In the genomic region with DNA sequence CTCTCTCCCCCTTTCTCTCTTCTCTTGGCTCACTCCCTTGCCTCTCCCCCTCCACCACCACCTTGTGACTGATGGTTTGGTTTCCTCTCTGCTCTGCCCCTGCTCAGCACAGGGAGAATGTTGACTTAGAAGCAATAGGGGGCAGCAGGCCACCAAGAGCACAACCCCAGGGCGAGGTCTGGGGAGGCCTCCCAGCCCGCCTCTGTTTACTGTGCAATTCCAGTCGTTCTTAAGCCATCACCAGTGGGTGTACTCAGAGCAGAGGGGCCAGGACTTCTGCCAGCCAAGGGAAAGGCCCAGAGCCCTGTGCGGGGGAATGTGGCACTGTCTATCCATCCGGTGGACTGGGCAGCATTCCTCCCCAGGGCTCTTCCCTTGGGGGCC, we compare ENCODE assay signal across 13 cellular contexts. TPM values are rescaled to one million over a fixed set of nuclear protein-coding genes. Genes with fewer than 3 reads are reported as not detected.
DNase-seq lines count a peak whose midpoint lies in the region; TF ChIP-seq lines count a peak whose summit lies in the region.
"Had no signal": no experiment of that assay in that cellular context is flagged by ENCODE, and none has a peak within 500 bp of the region (broad histone marks: within the 10 kb centered on the region; RNA-seq: fewer than 3 reads in every experiment).

No MANE protein-coding gene starts in this region.

- H2AK5ac ChIP-seq in trophoblast cell (ENCODE audit: low read length): no peak overlapping the region

- no peak overlapping the region for H3K4me2 ChIP-seq in trophoblast cell (ENCODE audit: low read length)

- H3K4me3 Mint-ChIP-seq in endodermal cell (no peak overlapping the region), MCF 10A (ENCODE audit: unreplicated experiment) (no peak overlapping the region)
- H3K4me3 Mint-ChIP-seq: memory B cell had no signal

- H3K79me2 ChIP-seq in trophoblast cell (ENCODE audit: control insufficient read depth, insufficient read depth, low read length, poor library complexity): peaks cover 4% of the 10 kb centered on the region

- peaks cover 16% of the 10 kb centered on the region for H3K4me1 Mint-ChIP-seq in endodermal cell
- peaks cover 18% of the 10 kb centered on the region for H3K4me1 Mint-ChIP-seq in MCF 10A (ENCODE audit: insufficient read depth, unreplicated experiment)

- H3K18ac ChIP-seq in trophoblast cell (ENCODE audit: low read length): no peak overlapping the region

- no peak overlapping the region for H3K4ac ChIP-seq in trophoblast cell (ENCODE audit: low read depth, low read length)

- TF ChIP-seq CTCF in GM06990 (IDR thresholded peaks at IDR 0.05; ENCODE audit: insufficient read depth, low read length, poor library complexity, severe bottlenecking) (peak; percentile 3), NB4 (IDR thresholded peaks at IDR 0.05; ENCODE audit: low read depth, low read length) (no peak), endodermal cell (conservative IDR thresholded peaks at IDR 0.05) (peak; percentile 47), tibial artery (IDR thresholded peaks at IDR 0.05) (no peak), WERI-Rb-1 (IDR thresholded peaks at IDR 0.05; ENCODE audit: low read depth, low read length) (no peak), MCF 10A (IDR thresholded peaks at IDR 0.05; ENCODE audit: unreplicated experiment) (no peak)

- no peak overlapping the region for H2BK12ac ChIP-seq in trophoblast cell (ENCODE audit: low read length)

- no peak overlapping the region for H2AFZ ChIP-seq in trophoblast cell (ENCODE audit: insufficient read depth, low read length, poor library complexity)

- H3K36me3 ChIP-seq in GM06990 (ENCODE audit: control insufficient read depth, insufficient read depth, low read length) (no peaks in the 10 kb centered on the region), endodermal cell (ENCODE audit: control insufficient read depth, insufficient read depth, low read length) (no peaks in the 10 kb centered on the region), trophoblast cell (ENCODE audit: control insufficient read depth in 1 of 2, insufficient read depth in 2 of 2, low read length in 2 of 2) (no peaks in the 10 kb centered on the region), tibial artery (no peaks in the 10 kb centered on the region), WERI-Rb-1 (peaks cover 3% of the 10 kb centered on the region; the same call in 1 of the 2 replicates)

- H3K27ac ChIP-seq in endodermal cell (ENCODE audit: low read depth, low read length): no peak overlapping the region
- H3K27ac ChIP-seq in trophoblast cell (ENCODE audit: low read depth, low read length): peak overlapping the region; percentile 45
- no peak overlapping the region for H3K27ac ChIP-seq in tibial artery
- H3K27ac ChIP-seq in WERI-Rb-1: no peak overlapping the region
- H3K27ac ChIP-seq: psoas muscle had no signal

- no peaks in the 10 kb centered on the region for H3K4me1 ChIP-seq in endodermal cell (ENCODE audit: control insufficient read depth, insufficient read depth, low read length)
- peaks cover 16 to 17% of the 10 kb centered on the region in 2 experiments for H3K4me1 ChIP-seq in trophoblast cell (ENCODE audit: control insufficient read depth in 1 of 2, insufficient read depth in 2 of 2, low read length in 2 of 2)
- peaks cover 0 to 4% (median 3%) of the 10 kb centered on the region in 4 donors for H3K4me1 ChIP-seq in tibial artery

- H3K23ac ChIP-seq in trophoblast cell (ENCODE audit: low read length): no peak overlapping the region

- H3K14ac ChIP-seq in trophoblast cell (ENCODE audit: low read length): no peak overlapping the region

- H3K27me3 Mint-ChIP-seq in endodermal cell (ENCODE audit: insufficient read depth) (no peaks in the 10 kb centered on the region), MCF 10A (ENCODE audit: insufficient read depth, unreplicated experiment) (no peaks in the 10 kb centered on the region)

- H3K79me1 ChIP-seq in trophoblast cell (ENCODE audit: low read length): peaks cover 8% of the 10 kb centered on the region

- H3K9ac ChIP-seq in endodermal cell (ENCODE audit: extremely low read depth, low read length, poor library complexity, severe bottlenecking): no peak overlapping the region
- no peak overlapping the region for H3K9ac ChIP-seq in trophoblast cell (ENCODE audit: low read length)

- H3K9me3 Mint-ChIP-seq in endodermal cell: no peaks in the 10 kb centered on the region
- H3K9me3 Mint-ChIP-seq in MCF 10A (ENCODE audit: unreplicated experiment): no peaks in the 10 kb centered on the region
- H3K9me3 Mint-ChIP-seq: CD8-positive, alpha-beta memory T cell; memory B cell had no signal

- H3K9me3 ChIP-seq in endodermal cell (ENCODE audit: control insufficient read depth, low read length) (no peaks in the 10 kb centered on the region), trophoblast cell (ENCODE audit: insufficient read depth, low read depth, low read length) (no peaks in the 10 kb centered on the region), tibial artery (no peaks in the 10 kb centered on the region), WERI-Rb-1 (ENCODE audit: severe bottlenecking) (no peaks in the 10 kb centered on the region)
- H3K9me3 ChIP-seq: psoas muscle had no signal

- no peak for TF ChIP-seq POLR2A in NB4 (IDR thresholded peaks at IDR 0.05; ENCODE audit: extremely low read depth, insufficient read length)

- BruUV-seq in MCF 10A (replicated peaks; lab: Mats Ljungman, UMichigan): no TSS peak

- H3K4me3 ChIP-seq in GM06990 (replicated peaks; ENCODE audit: low read depth, low read length): no peak overlapping the region
- no peak overlapping the region for H3K4me3 ChIP-seq in NB4 (ENCODE audit: low read depth, low read length)
- no peak overlapping the region for H3K4me3 ChIP-seq in endodermal cell (ENCODE audit: low read length)
- H3K4me3 ChIP-seq in trophoblast cell (ENCODE audit: low read depth, low read length): no peak overlapping the region
- no peak overlapping the region for H3K4me3 ChIP-seq in tibial artery
- no peak overlapping the region for H3K4me3 ChIP-seq in WERI-Rb-1 (ENCODE audit: low read depth, low read length)
- H3K4me3 ChIP-seq: psoas muscle had no signal

- CTCF ChIA-PET in MCF 10A (lab: Yijun Ruan, JAX): interaction anchor here (5.3 kb wide), 1 partner anchor 129 kb away, joined by 232 read pairs; no protein-coding TSS in a partner anchor

- H3K27ac Mint-ChIP-seq in endodermal cell (no peak overlapping the region), MCF 10A (ENCODE audit: low read depth, unreplicated experiment) (no peak overlapping the region)
- H3K27ac Mint-ChIP-seq: CD8-positive, alpha-beta memory T cell; memory B cell had no signal

- 79 to 87% methylated on average over 3 to 5 of the region's 5 CpGs for WGBS in endodermal cell (ENCODE audit: insufficient coverage in 1 of 2, insufficient read length in 1 of 2), 2 experiments
- WGBS in trophoblast cell (ENCODE audit: extremely low coverage, insufficient coverage, insufficient read length): no CpG with 5 or more reads among the region's 5 CpGs

- H3K27me3 ChIP-seq in GM06990 (replicated peaks; ENCODE audit: control insufficient read depth, insufficient read depth, low read length): no peaks in the 10 kb centered on the region
- H3K27me3 ChIP-seq in endodermal cell (ENCODE audit: control insufficient read depth, insufficient read depth, low read length, poor library complexity, severe bottlenecking): no peaks in the 10 kb centered on the region
- no peaks in the 10 kb centered on the region for H3K27me3 ChIP-seq in trophoblast cell (ENCODE audit: insufficient read depth, low read length)
- peaks cover 0 to 8% of the 10 kb centered on the region in 2 donors for H3K27me3 ChIP-seq in tibial artery
- H3K27me3 ChIP-seq in WERI-Rb-1 (ENCODE audit: insufficient read depth, low read depth, severe bottlenecking): no peaks in the 10 kb centered on the region

- no peak overlapping the region for H2BK5ac ChIP-seq in trophoblast cell (ENCODE audit: low read depth, low read length, poor library complexity)

- intact Hi-C loops in tibial artery (cut with DNase I; ENCODE audit: low total_unique reads): no loop called here
- intact Hi-C loops in MCF 10A (cut with micrococcal nuclease): no loop called here

- H4K12ac ChIP-seq in trophoblast cell (ENCODE audit: low read depth, low read length): no peak overlapping the region

- H2BK120ac ChIP-seq in trophoblast cell (ENCODE audit: insufficient read depth, low read length, poor library complexity): no peak overlapping the region

- DNase-seq in GM06990 (ENCODE audit: extremely low read depth, insufficient read length) (no peak), NB4 (ENCODE audit: low read depth) (peak; percentile 34), endodermal cell (peak; percentile 57), trophoblast cell (no peak), tibial artery (no peak), WERI-Rb-1 (no peak), NCI-H1105 treated with DMSO at 0.1 percent for 48 hours (lab: John Stamatoyannopoulos, UW) (no peak), MCF 10A (ENCODE audit: unreplicated experiment) (no peak)
- DNase-seq: CD8-positive, alpha-beta memory T cell; NCI-H1694; NK-92 treated with Interleukin-12 subunit alpha and Interleukin-12 subunit beta, amount 100 ng/mL, for 24 hours; psoas muscle had no signal

- H4K91ac ChIP-seq in trophoblast cell (ENCODE audit: low read depth, low read length): no peak overlapping the region

- POLR2A ChIA-PET in MCF 10A (lab: Yijun Ruan, JAX): interaction anchor here (1.1 to 1.9 kb wide), 3 partner anchors 56 to 129 kb away, joined by 3 to 19 read pairs (median 3); a partner anchor contains a TSS

- no peak overlapping the region for H4K8ac ChIP-seq in trophoblast cell (ENCODE audit: low read depth, low read length)

- H3K36me3 Mint-ChIP-seq in endodermal cell (ENCODE audit: low read depth) (no peaks in the 10 kb centered on the region), MCF 10A (ENCODE audit: insufficient read depth, unreplicated experiment) (no peaks in the 10 kb centered on the region)
- H3K36me3 Mint-ChIP-seq: CD8-positive, alpha-beta memory T cell; memory B cell had no signal

RNA-seq across cellular contexts. Expression of a gene that starts 5.7 kb away (rescaled TPM):
- total RNA-seq in endodermal cell: 100 to 1,000 TPM; 188 to 216 TPM
- 90.5 TPM for polyA plus RNA-seq in endodermal cell (2013, experiment 1 of 2)
- polyA plus RNA-seq in endodermal cell (2013, experiment 2 of 2): 84.2 TPM
- polyA plus RNA-seq in trophoblast cell (2013): 54.4 and 54.8 TPM in 2 replicates
- total RNA-seq in MCF 10A (2022): 95.8 and 127 TPM in 2 replicates

RNA-seq across cellular contexts. Expression of a gene that starts 20.9 kb away (rescaled TPM):
- total RNA-seq in endodermal cell (10 to 100 TPM; 30.8 to 35.5 TPM), MCF 10A (2022) (16.3 and 18.2 TPM in 2 replicates)
- 21.9 TPM for polyA plus RNA-seq in endodermal cell (2013, experiment 1 of 2)
- polyA plus RNA-seq in endodermal cell (2013, experiment 2 of 2): 17.2 TPM
- 14.1 and 16.4 TPM in 2 replicates for polyA plus RNA-seq in trophoblast cell (2013)

RNA-seq across cellular contexts. Expression of a gene that starts 21.0 kb away (rescaled TPM):
- total RNA-seq in endodermal cell (10 to 100 TPM; 47.3 to 47.6 TPM), MCF 10A (2022) (47.8 and 48.6 TPM in 2 replicates)
- 38.6 TPM for polyA plus RNA-seq in endodermal cell (2013, experiment 1 of 2)
- 33.5 TPM for polyA plus RNA-seq in endodermal cell (2013, experiment 2 of 2)
- 23.4 and 24.3 TPM in 2 replicates for polyA plus RNA-seq in trophoblast cell (2013)

RNA-seq across cellular contexts. Expression of a gene that starts 51.1 kb away (rescaled TPM):
- total RNA-seq in endodermal cell (1 to 10 TPM; 1.4 to 3.0 TPM), MCF 10A (2022) (0.79 TPM in 1 of 2 replicates, not detected in the other)
- 1.5 TPM for polyA plus RNA-seq in endodermal cell (2013, experiment 1 of 2)
- 1.7 TPM for polyA plus RNA-seq in endodermal cell (2013, experiment 2 of 2)
- polyA plus RNA-seq in trophoblast cell (2013): 4.6 and 4.9 TPM in 2 replicates

RNA-seq across cellular contexts. Expression of a gene that starts 55.3 kb away (rescaled TPM):
- total RNA-seq in endodermal cell (10 to 100 TPM; 35.5 to 38.2 TPM), MCF 10A (2022) (84.3 and 88.1 TPM in 2 replicates)
- 20.3 TPM for polyA plus RNA-seq in endodermal cell (2013, experiment 1 of 2)
- 19.3 TPM for polyA plus RNA-seq in endodermal cell (2013, experiment 2 of 2)
- polyA plus RNA-seq in trophoblast cell (2013): 39.9 and 42.9 TPM in 2 replicates

Comparison
In these comparisons a context has a peak if more than half of its experiments do, and no peak if none do; other contexts are left out.
1. DNase-seq: peak in NB4 (single experiment) and endodermal cell (single experiment); none in GM06990 (single experiment), trophoblast cell (0 of 2), tibial artery (0 of 2), WERI-Rb-1 (single experiment), NCI-H1105 treated with DMSO at 0.1 percent for 48 hours (single experiment) and MCF 10A (single experiment).
2. CTCF ChIP-seq: peak in GM06990 (single experiment) and endodermal cell (single experiment); none in NB4 (single experiment), tibial artery (0 of 2), WERI-Rb-1 (single experiment) and MCF 10A (single experiment).